10 cellular contexts compared by ENCODE assay signal in the genomic region with DNA sequence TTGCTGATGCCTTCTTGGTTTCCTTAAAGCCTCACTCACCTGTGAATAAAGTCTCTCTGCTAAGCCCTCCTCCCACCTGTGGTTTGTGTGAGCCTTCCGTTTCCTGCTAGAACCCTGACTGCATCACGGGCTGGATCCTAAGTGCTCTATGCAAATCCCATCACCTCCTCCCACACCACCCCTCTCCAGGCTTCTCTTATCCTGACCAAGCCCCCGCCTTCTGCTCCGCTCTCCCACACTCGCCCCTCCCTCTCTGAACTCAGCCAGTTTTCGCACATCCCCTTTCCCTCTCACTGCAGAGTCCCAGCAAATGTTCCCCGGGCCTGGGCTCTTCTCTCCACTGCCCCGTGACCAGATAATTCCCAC. TPM values are rescaled to one million over a fixed set of nuclear protein-coding genes. Genes with fewer than 3 reads are reported as not detected.
DNase-seq lines count a peak whose midpoint lies in the region; ATAC-seq and TF ChIP-seq lines count a peak whose summit lies in the region.
"Had no signal": no experiment of that assay in that cellular context is flagged by ENCODE, and none has a peak within 500 bp of the region (broad histone marks: within the 10 kb centered on the region; RNA-seq: fewer than 3 reads in every experiment).

No MANE protein-coding gene starts in this region.

- CTCF ChIA-PET in HEK293 (lab: Yijun Ruan, JAX): interaction anchor here (1.0 to 1.6 kb wide), 4 partner anchors 11 to 23 kb away, joined by 3 to 9 read pairs (median 5); no protein-coding TSS in a partner anchor

- H3K4me3 ChIP-seq in HEK293 (ENCODE audit: low read depth, low read length): no peak overlapping the region

- TF ChIP-seq CTCF in HEK293 (tag by site-specific recombination; IDR thresholded peaks at IDR 0.05): no peak
- TF ChIP-seq CTCF in nephron (IDR thresholded peaks at IDR 0.05; ENCODE audit: unreplicated experiment in 3 of 3): no peak

- peaks cover 11% of the 10 kb centered on the region for H3K27me3 Mint-ChIP-seq in activated naive CD8-positive, alpha-beta T cell treated with anti-CD3 and anti-CD28 coated beads, Interleukin-2, amount 10 ng/mL, durations not matched to agents 7 days and 5 days
- peaks cover 3% of the 10 kb centered on the region for H3K27me3 Mint-ChIP-seq in nephron (ENCODE audit: low read depth)

- no peaks in the 10 kb centered on the region for H3K36me3 Mint-ChIP-seq in activated naive CD8-positive, alpha-beta T cell treated with anti-CD3 and anti-CD28 coated beads, Interleukin-2, amount 10 ng/mL, durations not matched to agents 7 days and 5 days
- no peaks in the 10 kb centered on the region for H3K36me3 Mint-ChIP-seq in nephron (ENCODE audit: low read depth)

- POLR2A ChIA-PET in HEK293 (lab: Yijun Ruan, JAX): no interaction called here
- POLR2A ChIA-PET in activated naive CD8-positive, alpha-beta T cell treated with anti-CD3 and anti-CD28 coated beads, Interleukin-2, amount 10 ng/mL, durations not matched to agents 7 days and 5 days (lab: Charles Lee): no interaction called here

- peak overlapping the region; percentile 68 for H3K4me3 Mint-ChIP-seq in activated naive CD8-positive, alpha-beta T cell treated with anti-CD3 and anti-CD28 coated beads, Interleukin-2, amount 10 ng/mL, durations not matched to agents 7 days and 5 days
- peak overlapping the region; percentile 29 to 63 (median 51) for H3K4me3 Mint-ChIP-seq in nephron

- no peaks in the 10 kb centered on the region for H3K9me3 Mint-ChIP-seq in activated naive CD8-positive, alpha-beta T cell treated with anti-CD3 and anti-CD28 coated beads, Interleukin-2, amount 10 ng/mL, durations not matched to agents 7 days and 5 days
- no peaks in the 10 kb centered on the region for H3K9me3 Mint-ChIP-seq in nephron

- no peaks in the 10 kb centered on the region for H3K4me1 ChIP-seq in HEK293 (ENCODE audit: control insufficient read depth, insufficient read depth, low read length)

- no peaks in the 10 kb centered on the region for H3K9me3 ChIP-seq in HEK293 (ENCODE audit: control insufficient read depth, insufficient read depth, low read depth, low read length)

- H3K27ac Mint-ChIP-seq in activated naive CD8-positive, alpha-beta T cell treated with anti-CD3 and anti-CD28 coated beads, Interleukin-2, amount 10 ng/mL, durations not matched to agents 7 days and 5 days: no peak overlapping the region
- H3K27ac Mint-ChIP-seq in nephron: peak overlapping the region; percentile 58 to 84 (median 77)

- H3K36me3 ChIP-seq in HEK293 (ENCODE audit: control insufficient read depth in 2 of 2, insufficient read depth in 1 of 2, low read length in 2 of 2): no peaks in the 10 kb centered on the region

- peaks cover 15% of the 10 kb centered on the region for H3K4me1 Mint-ChIP-seq in activated naive CD8-positive, alpha-beta T cell treated with anti-CD3 and anti-CD28 coated beads, Interleukin-2, amount 10 ng/mL, durations not matched to agents 7 days and 5 days
- H3K4me1 Mint-ChIP-seq in nephron: peaks cover 70% of the 10 kb centered on the region

- H3K27ac ChIP-seq in HEK293 (ENCODE audit: extremely low read depth, low read depth, low read length): no peak overlapping the region
- H3K27ac ChIP-seq: 22Rv1, VCaP had no signal

- ATAC-seq in activated naive CD8-positive, alpha-beta T cell treated with anti-CD3 and anti-CD28 coated beads, Interleukin-2, amount 10 ng/mL, durations not matched to agents 7 days and 5 days (ENCODE audit: low read depth): peak; percentile 68
- no peak for ATAC-seq in GM19023 (IDR thresholded peaks at IDR 0.05; ENCODE audit: unreplicated experiment)
- ATAC-seq in HG02642 (IDR thresholded peaks at IDR 0.05; ENCODE audit: poor library complexity, unreplicated experiment): no peak

- peak; percentile 66 for DNase-seq in DMS 273 (lab: John Stamatoyannopoulos, UW; ENCODE audit: unreplicated experiment)
- no peak for DNase-seq in DMS 273 treated with DMSO at 0.1 percent for 48 hours (lab: John Stamatoyannopoulos, UW)
- DNase-seq in activated naive CD8-positive, alpha-beta T cell treated with anti-CD3 and anti-CD28 coated beads, Interleukin-2, amount 10 ng/mL, durations not matched to agents 7 days and 5 days: no peak
- DNase-seq in activated effector memory CD4-positive, alpha-beta T cell treated with Interleukin-2 at 50 U/mL for 16 hours: no peak

TF ChIP-seq in HEK293, 187 proteins besides CTCF, POLR2A, EP300 and RAD21:
- no peak for TF ChIP-seq BCL11B (tag by site-specific recombination; IDR thresholded peaks at IDR 0.05; ENCODE audit: low read depth)
- peak; percentile 97 for TF ChIP-seq EGR2 (tag by site-specific recombination; IDR thresholded peaks at IDR 0.05; ENCODE audit: low read depth)
- TF ChIP-seq, protein P1, sequence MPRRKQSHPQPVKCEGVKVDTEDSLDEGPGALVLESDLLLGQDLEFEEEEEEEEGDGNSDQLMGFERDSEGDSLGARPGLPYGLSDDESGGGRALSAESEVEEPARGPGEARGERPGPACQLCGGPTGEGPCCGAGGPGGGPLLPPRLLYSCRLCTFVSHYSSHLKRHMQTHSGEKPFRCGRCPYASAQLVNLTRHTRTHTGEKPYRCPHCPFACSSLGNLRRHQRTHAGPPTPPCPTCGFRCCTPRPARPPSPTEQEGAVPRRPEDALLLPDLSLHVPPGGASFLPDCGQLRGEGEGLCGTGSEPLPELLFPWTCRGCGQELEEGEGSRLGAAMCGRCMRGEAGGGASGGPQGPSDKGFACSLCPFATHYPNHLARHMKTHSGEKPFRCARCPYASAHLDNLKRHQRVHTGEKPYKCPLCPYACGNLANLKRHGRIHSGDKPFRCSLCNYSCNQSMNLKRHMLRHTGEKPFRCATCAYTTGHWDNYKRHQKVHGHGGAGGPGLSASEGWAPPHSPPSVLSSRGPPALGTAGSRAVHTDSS (tag by site-specific recombination; IDR thresholded peaks at IDR 0.05): no peak
- no peak for TF ChIP-seq ZNF2 (tag by site-specific recombination; IDR thresholded peaks at IDR 0.05)
- 0 out of 2 replicates have a peak, but pooled peaks have one; percentile 1 for TF ChIP-seq SCRT2 (tag by site-specific recombination; IDR thresholded peaks at IDR 0.05)
- TF ChIP-seq, protein P2, sequence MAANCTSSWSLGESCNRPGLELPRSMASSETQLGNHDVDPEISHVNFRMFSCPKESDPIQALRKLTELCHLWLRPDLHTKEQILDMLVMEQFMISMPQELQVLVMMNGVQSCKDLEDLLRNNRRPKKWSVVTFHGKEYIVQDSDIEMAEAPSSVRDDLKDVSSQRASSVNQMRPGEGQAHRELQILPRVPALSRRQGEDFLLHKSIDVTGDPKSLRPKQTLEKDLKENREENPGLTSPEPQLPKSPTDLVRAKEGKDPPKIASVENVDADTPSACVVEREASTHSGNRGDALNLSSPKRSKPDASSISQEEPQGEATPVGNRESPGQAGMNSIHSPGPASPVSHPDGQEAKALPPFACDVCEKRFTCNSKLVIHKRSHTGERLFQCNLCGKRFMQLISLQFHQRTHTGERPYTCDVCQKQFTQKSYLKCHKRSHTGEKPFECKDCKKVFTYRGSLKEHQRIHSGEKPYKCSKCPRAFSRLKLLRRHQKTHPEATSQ (tag by site-specific recombination; IDR thresholded peaks at IDR 0.05): no peak
- TF ChIP-seq ZFHX2 (tag by site-specific recombination; conservative IDR thresholded peaks at IDR 0.05): peak; percentile 93
- TF ChIP-seq ZNF549 (tag by site-specific recombination; IDR thresholded peaks at IDR 0.05): no peak
- no peak for TF ChIP-seq TCF7L2 (IDR thresholded peaks at IDR 0.05; ENCODE audit: borderline replicate concordance, low read depth, low read length)
- no peak for TF ChIP-seq ZNF473 (tag by site-specific recombination; IDR thresholded peaks at IDR 0.05)
- TF ChIP-seq ZNF623 (tag by site-specific recombination; IDR thresholded peaks at IDR 0.05): no peak
- TF ChIP-seq, protein P3, sequence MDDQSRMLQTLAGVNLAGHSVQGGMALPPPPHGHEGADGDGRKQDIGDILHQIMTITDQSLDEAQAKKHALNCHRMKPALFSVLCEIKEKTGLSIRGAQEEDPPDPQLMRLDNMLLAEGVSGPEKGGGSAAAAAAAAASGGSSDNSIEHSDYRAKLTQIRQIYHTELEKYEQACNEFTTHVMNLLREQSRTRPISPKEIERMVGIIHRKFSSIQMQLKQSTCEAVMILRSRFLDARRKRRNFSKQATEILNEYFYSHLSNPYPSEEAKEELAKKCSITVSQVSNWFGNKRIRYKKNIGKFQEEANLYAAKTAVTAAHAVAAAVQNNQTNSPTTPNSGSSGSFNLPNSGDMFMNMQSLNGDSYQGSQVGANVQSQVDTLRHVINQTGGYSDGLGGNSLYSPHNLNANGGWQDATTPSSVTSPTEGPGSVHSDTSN (CRISPR knock-in tag; IDR thresholded peaks at IDR 0.05): no peak
- TF ChIP-seq ZNF350 (tag by site-specific recombination; IDR thresholded peaks at IDR 0.05): no peak
TF ChIP-seq in HEK293: peak in this region for 3.

RNA-seq across cellular contexts. Expression of a gene that starts 51.8 kb away (rescaled TPM):
- 10 to 100 TPM; 20.6 to 21.1 TPM for total RNA-seq in activated naive CD8-positive, alpha-beta T cell treated with anti-CD3 and anti-CD28 coated beads, Interleukin-2, amount 10 ng/mL, durations not matched to agents 7 days and 5 days
